In genomic region chr6:122392564-122393338, GRCh38 we compare ENCODE assay signal across 1 cellular context.
TF ChIP-seq lines count a peak whose summit lies in the region.

No MANE protein-coding gene starts in this region.

TF ChIP-seq in WTC11, 78 proteins besides CTCF, POLR2A, EP300 and RAD21 (continued from another document):
- TF ChIP-seq KAT7 (CRISPR knock-in tag; IDR thresholded peaks at IDR 0.05; ENCODE audit: borderline replicate concordance) (no peak), TEAD1 (CRISPR knock-in tag; IDR thresholded peaks at IDR 0.05) (no peak), JAZF1 (CRISPR knock-in tag; IDR thresholded peaks at IDR 0.05) (no peak), NR2C2 (CRISPR knock-in tag; IDR thresholded peaks at IDR 0.05) (no peak), MAX (CRISPR knock-in tag; IDR thresholded peaks at IDR 0.05) (no peak), ATF6 (CRISPR knock-in tag; IDR thresholded peaks at IDR 0.05) (no peak), ERG (CRISPR knock-in tag; IDR thresholded peaks at IDR 0.05) (no peak)
TF ChIP-seq in WTC11: peak in this region for 0.
